Comparison of ENCODE assay signal across 8 cellular contexts in genomic region chr15:26772588-26773484, GRCh38. TPM values are rescaled to one million over a fixed set of nuclear protein-coding genes. Genes with fewer than 3 reads are reported as not detected.
DNase-seq lines count a peak whose midpoint lies in the region; ATAC-seq and TF ChIP-seq lines count a peak whose summit lies in the region.

GABRB3 (minus strand) TSS chr15:26773066.

- 5 to 7% methylated on average over 85 to 124 of the region's 126 CpGs for WGBS in esophagus, 2 donors

- TF ChIP-seq CTCF in neural cell (IDR thresholded peaks at IDR 0.05; ENCODE audit: poor library complexity, severe bottlenecking), result no peak

- peak within 1 kb of the TSS; percentile 72 for H3K4me2 ChIP-seq in neural cell (ENCODE audit: low read length)

- DNase-seq in DMS 273 (lab: John Stamatoyannopoulos, UW; ENCODE audit: unreplicated experiment) (peak; percentile 80), NCI-H2171 treated with DMSO at 0.1 percent for 48 hours (lab: John Stamatoyannopoulos, UW) (peak; percentile 66), GOT3 (lab: John Stamatoyannopoulos, UW) (no peak)
- no peak for DNase-seq in activated CD4-positive, alpha-beta T cell treated with anti-CD3 and anti-CD28 coated beads for 4 hours

- ATAC-seq in GM19397 (IDR thresholded peaks at IDR 0.05; ENCODE audit: unreplicated experiment), result no peak
- ATAC-seq in GM19023 (IDR thresholded peaks at IDR 0.05; ENCODE audit: unreplicated experiment), result no peak

- H3K9me3 ChIP-seq in esophagus (ENCODE audit: control insufficient read depth in 2 of 2, insufficient read depth in 1 of 2, low read depth in 1 of 2, low read length in 1 of 2), result peaks cover 0 to 3% of the 10 kb centered on the region in 2 donors
- no peaks in the 10 kb centered on the region for H3K9me3 ChIP-seq in neural cell (ENCODE audit: low read length)

- H3K79me2 ChIP-seq in neural cell (replicated peaks; ENCODE audit: insufficient read depth, low read length), result peaks cover 41% of the 10 kb centered on the region

- no peak within 1 kb of the TSS for H2AFZ ChIP-seq in neural cell (ENCODE audit: low read depth, low read length)

- H3K9ac ChIP-seq in neural cell (ENCODE audit: low read length), result peak within 1 kb of the TSS; percentile 91

- H3K4me1 ChIP-seq in esophagus (ENCODE audit: control insufficient read depth in 2 of 2, insufficient read depth in 2 of 2, low read length in 1 of 2), result no peaks in the 10 kb centered on the region

- no peak for TF ChIP-seq EP300 in neural cell (conservative IDR thresholded peaks at IDR 0.05; ENCODE audit: poor library complexity, severe bottlenecking)

- no peak within 1 kb of the TSS for H3K27ac ChIP-seq in esophagus (ENCODE audit: low read depth in 2 of 2, low read length in 1 of 2)
- peak within 1 kb of the TSS; percentile 89 for H3K27ac ChIP-seq in neural cell (ENCODE audit: low read length)

- no peak for TF ChIP-seq RAD21 in neural cell (conservative IDR thresholded peaks at IDR 0.05)

- H3F3A ChIP-seq in neural cell (ENCODE audit: insufficient read depth, low read length, poor library complexity, severe bottlenecking), result peaks cover 5% of the 10 kb centered on the region

- H3K4me3 ChIP-seq in esophagus (ENCODE audit: low read depth in 1 of 2, low read length in 2 of 2), result peak within 1 kb of the TSS; percentile 35 to 55
- peak within 1 kb of the TSS; percentile 89 for H3K4me3 ChIP-seq in neural cell (ENCODE audit: low read length)

- H4K20me1 ChIP-seq in neural cell (ENCODE audit: insufficient read depth), result peaks cover 4% of the 10 kb centered on the region

- peaks cover 0 to 8% of the 10 kb centered on the region in 2 donors for H3K27me3 ChIP-seq in esophagus (ENCODE audit: control insufficient read depth in 1 of 2, insufficient read depth in 2 of 2, low read length in 2 of 2)
- H3K27me3 ChIP-seq in neural cell (ENCODE audit: insufficient read depth, low read depth, low read length), result no peaks in the 10 kb centered on the region

- H3K36me3 ChIP-seq in esophagus (ENCODE audit: control insufficient read depth in 2 of 2, insufficient read depth in 2 of 2, low read length in 1 of 2) (no peaks in the 10 kb centered on the region), neural cell (ENCODE audit: insufficient read depth, low read length) (peaks cover 7% of the 10 kb centered on the region)

- H3K9me2 ChIP-seq in neural cell (ENCODE audit: insufficient read depth, low read length), result no peaks in the 10 kb centered on the region

TF ChIP-seq in neural cell, 6 proteins besides CTCF, POLR2A, EP300 and RAD21:
- TF ChIP-seq TAF1 (IDR thresholded peaks at IDR 0.05; ENCODE audit: low read depth), result no peak
- peak; percentile 59 for TF ChIP-seq POLR2AphosphoS5 (IDR thresholded peaks at IDR 0.05)
- TF ChIP-seq SMC3 (conservative IDR thresholded peaks at IDR 0.05; ENCODE audit: poor library complexity), result peak; percentile 17

RNA-seq across cellular contexts. Expression of gene GABRB3, which starts in this region (rescaled TPM):
- under 1 TPM; 0.08 to 0.45 TPM for polyA plus RNA-seq in esophagus
- 74.6 and 78.3 TPM in 2 replicates for polyA plus RNA-seq in neural cell
- 163 and 208 TPM in 2 replicates for polyA minus RNA-seq in neural cell

Comparison
In these comparisons a context has a peak if more than half of its experiments do, and no peak if none do; other contexts are left out.
1. RNA of gene GABRB3 (polyA plus RNA-seq): 74.6 to 78.3 TPM in neural cell; 0.08 to 0.45 TPM in esophagus; every median in the first group is over 10 times any median in the second.
2. DNase-seq: peak in DMS 273 (single experiment) and NCI-H2171 treated with DMSO at 0.1 percent for 48 hours (single experiment); none in activated CD4-positive, alpha-beta T cell treated with anti-CD3 and anti-CD28 coated beads for 4 hours (0 of 2) and GOT3 (single experiment).